Comparison of ENCODE assay signal across 25 cellular contexts in genomic region chr6:41174610-41175009, GRCh38.
"Had no signal": no experiment of that assay in that cellular context is flagged by ENCODE, and none has a peak within 500 bp of the region (broad histone marks: within the 10 kb centered on the region; RNA-seq: fewer than 3 reads in every experiment).

No MANE protein-coding gene starts in this region.

- DNase-seq: activated B cell treated with CpG ODN at 0.5 μM for 24 hours; activated CD4-positive, alpha-beta T cell treated with anti-CD3 and anti-CD28 coated beads, Interleukin-2, amount 50 U/mL, for 1 hour; activated CD8-positive, alpha-beta T cell treated with anti-CD3 and anti-CD28 coated beads for 36 hours; activated gamma-delta T cell treated with Interleukin-2 at 50 U/mL for 16 hours; activated naive CD4-positive, alpha-beta T cell treated with anti-CD3 and anti-CD28 coated beads, Interleukin-2, amount 50 U/mL, for 16 hours; activated T-cell treated with anti-CD3 and anti-CD28 coated beads, Interleukin-2, amount 50 U/mL, for 4 hours; amygdala; caudate nucleus; cortex of kidney; effector memory CD8-positive, alpha-beta T cell; erythroblast; gastrocnemius medialis; glutamatergic neuron; left lung; lower lobe of right lung; mesendoderm; natural killer cell; occipital lobe; stimulated activated CD4-positive, alpha-beta T cell treated with anti-CD3 and anti-CD28 coated beads, Interleukin-1b, Interleukin-23, amount 100 ng/mL, for 48 hours; stimulated activated CD4-positive, alpha-beta T cell treated with anti-CD3 and anti-CD28 coated beads, Interleukin-4, amount 100 ng/mL, for 4 hours; stimulated activated CD8-positive, alpha-beta memory T cell treated with anti-CD3 and anti-CD28 coated beads, Interleukin-4, amount 100 ng/mL, for 48 hours; stimulated activated naive CD4-positive, alpha-beta T cell; tibial artery; upper lobe of right lung had no signal

- ATAC-seq: activated CD8-positive, alpha-beta T cell treated with anti-CD3 and anti-CD28 coated beads for 36 hours; activated T-cell treated with anti-CD3 and anti-CD28 coated beads, Interleukin-2, amount 50 U/mL, for 4 hours; activated T-helper 17 cell treated with anti-CD3 and anti-CD28 coated beads, Interleukin-2, amount 50 U/mL, for 72 hours; effector memory CD8-positive, alpha-beta T cell; gastrocnemius medialis; left lung; lower lobe of right lung; natural killer cell; upper lobe of right lung had no signal
